1 cellular context compared by ENCODE assay signal in the genomic region with DNA sequence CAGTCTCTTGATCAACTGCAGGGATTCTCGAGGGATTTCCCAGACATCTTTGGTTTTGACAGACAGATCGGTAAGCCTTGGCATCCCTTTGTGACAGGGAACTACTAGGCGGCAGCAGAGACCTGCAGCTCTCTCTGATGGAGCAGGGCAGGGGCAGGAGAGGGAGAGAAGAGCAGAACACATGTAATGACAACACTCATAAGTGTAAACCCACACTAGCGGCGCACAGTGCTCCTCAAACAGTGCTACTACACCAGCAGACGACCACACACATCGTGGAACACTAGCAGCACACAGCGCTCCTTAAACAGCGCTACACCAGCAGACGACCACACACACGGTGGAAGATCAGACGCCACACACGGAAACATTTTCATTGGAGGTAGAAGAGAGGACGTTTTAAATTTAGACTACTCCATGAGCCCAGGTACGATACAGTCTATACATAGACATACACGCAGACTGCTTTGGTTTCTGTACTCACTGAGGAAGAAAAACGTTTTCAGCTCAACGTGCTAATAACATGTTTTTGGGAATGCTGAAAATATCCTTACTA.
TF ChIP-seq lines count a peak whose summit lies in the region.

No MANE protein-coding gene starts in this region.

TF ChIP-seq in WTC11, 78 proteins besides CTCF, POLR2A, EP300 and RAD21 (continued from another document):
- TF ChIP-seq, protein P1, sequence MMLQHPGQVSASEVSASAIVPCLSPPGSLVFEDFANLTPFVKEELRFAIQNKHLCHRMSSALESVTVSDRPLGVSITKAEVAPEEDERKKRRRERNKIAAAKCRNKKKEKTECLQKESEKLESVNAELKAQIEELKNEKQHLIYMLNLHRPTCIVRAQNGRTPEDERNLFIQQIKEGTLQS (CRISPR knock-in tag; conservative IDR thresholded peaks at IDR 0.05) = no peak
- no peak for TF ChIP-seq SMAD3 (CRISPR knock-in tag; IDR thresholded peaks at IDR 0.05; ENCODE audit: borderline replicate concordance)
- no peak for TF ChIP-seq NR1H2 (CRISPR knock-in tag; IDR thresholded peaks at IDR 0.05)
- TF ChIP-seq, protein P2, sequence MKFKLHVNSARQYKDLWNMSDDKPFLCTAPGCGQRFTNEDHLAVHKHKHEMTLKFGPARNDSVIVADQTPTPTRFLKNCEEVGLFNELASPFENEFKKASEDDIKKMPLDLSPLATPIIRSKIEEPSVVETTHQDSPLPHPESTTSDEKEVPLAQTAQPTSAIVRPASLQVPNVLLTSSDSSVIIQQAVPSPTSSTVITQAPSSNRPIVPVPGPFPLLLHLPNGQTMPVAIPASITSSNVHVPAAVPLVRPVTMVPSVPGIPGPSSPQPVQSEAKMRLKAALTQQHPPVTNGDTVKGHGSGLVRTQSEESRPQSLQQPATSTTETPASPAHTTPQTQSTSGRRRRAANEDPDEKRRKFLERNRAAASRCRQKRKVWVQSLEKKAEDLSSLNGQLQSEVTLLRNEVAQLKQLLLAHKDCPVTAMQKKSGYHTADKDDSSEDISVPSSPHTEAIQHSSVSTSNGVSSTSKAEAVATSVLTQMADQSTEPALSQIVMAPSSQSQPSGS (CRISPR knock-in tag; IDR thresholded peaks at IDR 0.05; ENCODE audit: borderline replicate concordance, low read depth) = no peak
- TF ChIP-seq, protein P3, sequence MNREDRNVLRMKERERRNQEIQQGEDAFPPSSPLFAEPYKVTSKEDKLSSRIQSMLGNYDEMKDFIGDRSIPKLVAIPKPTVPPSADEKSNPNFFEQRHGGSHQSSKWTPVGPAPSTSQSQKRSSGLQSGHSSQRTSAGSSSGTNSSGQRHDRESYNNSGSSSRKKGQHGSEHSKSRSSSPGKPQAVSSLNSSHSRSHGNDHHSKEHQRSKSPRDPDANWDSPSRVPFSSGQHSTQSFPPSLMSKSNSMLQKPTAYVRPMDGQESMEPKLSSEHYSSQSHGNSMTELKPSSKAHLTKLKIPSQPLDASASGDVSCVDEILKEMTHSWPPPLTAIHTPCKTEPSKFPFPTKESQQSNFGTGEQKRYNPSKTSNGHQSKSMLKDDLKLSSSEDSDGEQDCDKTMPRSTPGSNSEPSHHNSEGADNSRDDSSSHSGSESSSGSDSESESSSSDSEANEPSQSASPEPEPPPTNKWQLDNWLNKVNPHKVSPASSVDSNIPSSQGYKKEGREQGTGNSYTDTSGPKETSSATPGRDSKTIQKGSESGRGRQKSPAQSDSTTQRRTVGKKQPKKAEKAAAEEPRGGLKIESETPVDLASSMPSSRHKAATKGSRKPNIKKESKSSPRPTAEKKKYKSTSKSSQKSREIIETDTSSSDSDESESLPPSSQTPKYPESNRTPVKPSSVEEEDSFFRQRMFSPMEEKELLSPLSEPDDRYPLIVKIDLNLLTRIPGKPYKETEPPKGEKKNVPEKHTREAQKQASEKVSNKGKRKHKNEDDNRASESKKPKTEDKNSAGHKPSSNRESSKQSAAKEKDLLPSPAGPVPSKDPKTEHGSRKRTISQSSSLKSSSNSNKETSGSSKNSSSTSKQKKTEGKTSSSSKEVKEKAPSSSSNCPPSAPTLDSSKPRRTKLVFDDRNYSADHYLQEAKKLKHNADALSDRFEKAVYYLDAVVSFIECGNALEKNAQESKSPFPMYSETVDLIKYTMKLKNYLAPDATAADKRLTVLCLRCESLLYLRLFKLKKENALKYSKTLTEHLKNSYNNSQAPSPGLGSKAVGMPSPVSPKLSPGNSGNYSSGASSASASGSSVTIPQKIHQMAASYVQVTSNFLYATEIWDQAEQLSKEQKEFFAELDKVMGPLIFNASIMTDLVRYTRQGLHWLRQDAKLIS (CRISPR knock-in tag; IDR thresholded peaks at IDR 0.05; ENCODE audit: borderline replicate concordance) = no peak
